Comparison of ENCODE assay signal across 12 cellular contexts in the genomic region with DNA sequence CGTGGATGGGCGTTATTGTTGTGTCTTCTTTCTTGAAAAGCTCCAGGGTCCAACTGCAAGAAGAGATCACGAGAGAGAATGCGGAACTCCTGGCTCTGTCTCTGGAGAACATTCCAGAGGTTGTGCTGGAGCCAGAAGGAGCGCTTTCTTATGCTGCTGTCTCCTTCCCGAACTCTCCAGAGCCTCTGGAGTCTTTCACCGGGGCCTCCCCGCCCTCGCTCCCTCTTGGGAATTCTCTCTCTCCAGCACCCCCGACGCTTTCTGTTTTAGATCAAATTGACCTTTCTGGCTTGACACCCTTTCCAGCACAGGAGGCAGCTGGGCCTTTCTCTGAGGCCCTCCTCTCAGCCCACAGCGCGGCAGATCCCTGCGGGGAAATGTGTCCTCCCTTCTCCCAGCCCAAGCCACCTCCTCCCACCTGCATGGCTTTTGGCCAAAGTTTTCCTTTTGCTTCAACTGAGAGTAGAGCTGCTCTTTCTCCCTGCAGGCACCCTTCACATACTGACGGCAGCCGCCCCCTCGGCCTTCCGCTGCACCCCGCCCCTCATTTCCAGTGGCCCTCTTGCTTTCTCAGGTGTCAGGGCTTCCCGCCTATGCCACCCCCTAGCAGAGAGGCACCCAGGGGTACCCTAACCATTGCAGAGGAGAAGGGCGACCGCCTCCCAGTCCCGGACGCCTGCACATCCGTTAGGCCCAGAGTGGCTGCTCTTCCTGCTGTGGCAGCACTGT. TPM values are rescaled to one million over a fixed set of nuclear protein-coding genes. Genes with fewer than 3 reads are reported as not detected.
DNase-seq lines count a peak whose midpoint lies in the region; ATAC-seq and TF ChIP-seq lines count a peak whose summit lies in the region.
"Had no signal": no experiment of that assay in that cellular context is flagged by ENCODE, and none has a peak within 500 bp of the region (broad histone marks: within the 10 kb centered on the region; RNA-seq: fewer than 3 reads in every experiment).

No MANE protein-coding gene starts in this region.

- H3K4me3 ChIP-seq in GM23248: no peak overlapping the region
- H3K4me3 ChIP-seq in hepatocyte: no peak overlapping the region
- peak overlapping the region in 3 of 4 donors; percentile 6 to 11 (median 9) for H3K4me3 ChIP-seq in sigmoid colon
- H3K4me3 ChIP-seq in PC-9: no peak overlapping the region
- H3K4me3 ChIP-seq in aorta (ENCODE audit: low read length in 2 of 2): no peak overlapping the region
- H3K4me3 ChIP-seq: psoas muscle had no signal

- H3K36me3 ChIP-seq in GM23248 (ENCODE audit: low read depth) (no peaks in the 10 kb centered on the region), hepatocyte (replicated peaks; ENCODE audit: insufficient read depth, low read depth) (no peaks in the 10 kb centered on the region), sigmoid colon (no peaks in the 10 kb centered on the region), PC-9 (ENCODE audit: low read depth) (no peaks in the 10 kb centered on the region), aorta (ENCODE audit: control insufficient read depth in 1 of 2, insufficient read depth in 2 of 2, low read length in 1 of 2) (no peaks in the 10 kb centered on the region)

- no peak overlapping the region for H2AFZ ChIP-seq in GM23248
- no peak overlapping the region for H2AFZ ChIP-seq in hepatocyte
- H2AFZ ChIP-seq in PC-9: no peak overlapping the region

- no peak overlapping the region for H3K9ac ChIP-seq in GM23248

- peak overlapping the region; percentile 100 for H3K4me3 Mint-ChIP-seq in T-helper 17 cell
- H3K4me3 Mint-ChIP-seq: activated T-helper 1 cell treated with anti-CD3 and anti-CD28 coated beads, Interleukin-12 subunit alpha, Interleukin-12 subunit beta, Interleukin-2, Interleukin-4 antibody, amounts not matched to agents 30 ng/mL and 10 ng/mL and 1 ng/mL, durations not matched to agents 14 hours and 24 hours and 36 hours had no signal

- H4K20me1 ChIP-seq in GM23248 (ENCODE audit: insufficient read depth) (no peaks in the 10 kb centered on the region), hepatocyte (ENCODE audit: insufficient read depth, poor library complexity, severe bottlenecking) (no peaks in the 10 kb centered on the region), PC-9 (ENCODE audit: insufficient read depth) (no peaks in the 10 kb centered on the region)

- peaks cover 81% of the 10 kb centered on the region for H3K4me1 Mint-ChIP-seq in T-helper 17 cell

- H3K4me1 ChIP-seq in GM23248 (ENCODE audit: insufficient read depth) (no peaks in the 10 kb centered on the region), hepatocyte (ENCODE audit: insufficient read depth) (peaks cover 14% of the 10 kb centered on the region), sigmoid colon (peaks cover 0 to 50% (median 22%) of the 10 kb centered on the region in 4 donors), PC-9 (replicated peaks; ENCODE audit: insufficient read depth) (no peaks in the 10 kb centered on the region), aorta (ENCODE audit: control insufficient read depth in 1 of 2, insufficient read depth in 2 of 2, low read length in 2 of 2) (no peaks in the 10 kb centered on the region)
- H3K4me1 ChIP-seq: psoas muscle had no signal

- POLR2A ChIA-PET in PC-9 (lab: Charles Lee; ENCODE audit: unreplicated experiment): no interaction called here

- H3K79me2 ChIP-seq in GM23248 (ENCODE audit: insufficient read depth) (no peaks in the 10 kb centered on the region), hepatocyte (no peaks in the 10 kb centered on the region), PC-9 (ENCODE audit: low read depth) (no peaks in the 10 kb centered on the region)

- H3F3A ChIP-seq in GM23248 (ENCODE audit: insufficient read depth) (no peaks in the 10 kb centered on the region), PC-9 (ENCODE audit: insufficient read depth, low read depth) (no peaks in the 10 kb centered on the region)

- H3K9me2 ChIP-seq in GM23248 (ENCODE audit: insufficient read depth) (no peaks in the 10 kb centered on the region), hepatocyte (replicated peaks; ENCODE audit: insufficient read depth) (no peaks in the 10 kb centered on the region), PC-9 (ENCODE audit: insufficient read depth) (no peaks in the 10 kb centered on the region)

- H3K4me2 ChIP-seq in GM23248 (ENCODE audit: unreplicated experiment) (no peak overlapping the region), hepatocyte (peak overlapping the region; percentile 52), PC-9 (no peak overlapping the region)

- intact Hi-C loops in sigmoid colon (cut with DNase I) (loop anchor here (5.0 kb wide), 1 partner anchor 119 kb away; a partner anchor contains a TSS), PC-9 (cut with micrococcal nuclease; ENCODE audit: unreplicated experiment) (no loop called here), aorta (cut with DNase I) (no loop called here)

- no TSS peak for BruUV-seq in PC-9 (replicated peaks; lab: Mats Ljungman, UMichigan)

- H3K27me3 ChIP-seq in GM23248 (replicated peaks; ENCODE audit: insufficient read depth) (no peaks in the 10 kb centered on the region), hepatocyte (no peaks in the 10 kb centered on the region), sigmoid colon (no peaks in the 10 kb centered on the region), PC-9 (ENCODE audit: insufficient read depth, low read depth) (peaks cover 82% of the 10 kb centered on the region), aorta (ENCODE audit: control insufficient read depth in 1 of 2, insufficient read depth in 2 of 2, low read length in 1 of 2) (no peaks in the 10 kb centered on the region)

- H3K9me3 ChIP-seq in GM23248 (ENCODE audit: low read depth): no peaks in the 10 kb centered on the region
- H3K9me3 ChIP-seq in T-helper 17 cell (ENCODE audit: control insufficient read depth, low read length, poor library complexity, severe bottlenecking): no peaks in the 10 kb centered on the region
- H3K9me3 ChIP-seq in hepatocyte (ENCODE audit: low read depth): no peaks in the 10 kb centered on the region
- no peaks in the 10 kb centered on the region for H3K9me3 ChIP-seq in sigmoid colon
- H3K9me3 ChIP-seq in PC-9 (ENCODE audit: insufficient read depth, low read depth): no peaks in the 10 kb centered on the region
- H3K9me3 ChIP-seq in aorta (ENCODE audit: control insufficient read depth, low read length): peaks cover 3% of the 10 kb centered on the region
- H3K9me3 ChIP-seq: psoas muscle had no signal

- in situ Hi-C loops in GM23248 (cut with MboI): no loop called here

- H3K36me3 Mint-ChIP-seq in T-helper 17 cell (ENCODE audit: low read depth): peaks cover 36% of the 10 kb centered on the region

- TF ChIP-seq CTCF in hepatocyte (IDR thresholded peaks at IDR 0.05; ENCODE audit: poor library complexity) (no peak), sigmoid colon (IDR thresholded peaks at IDR 0.05) (peak in 1 of 4 experiments; percentile 8), PC-9 (conservative IDR thresholded peaks at IDR 0.05) (no peak)

- peak overlapping the region; percentile 100 for H3K27ac Mint-ChIP-seq in T-helper 17 cell
- H3K27ac Mint-ChIP-seq: activated T-helper 1 cell treated with anti-CD3 and anti-CD28 coated beads, Interleukin-12 subunit alpha, Interleukin-12 subunit beta, Interleukin-2, Interleukin-4 antibody, amounts not matched to agents 30 ng/mL and 10 ng/mL and 1 ng/mL, durations not matched to agents 14 hours and 24 hours and 36 hours had no signal

- TF ChIP-seq POLR2A in sigmoid colon (IDR thresholded peaks at IDR 0.05): no peak

- CTCF ChIA-PET in PC-9 (lab: Charles Lee): no interaction called here

- ATAC-seq in T-helper 17 cell (no peak), HG03432 (IDR thresholded peaks at IDR 0.05; ENCODE audit: unreplicated experiment) (no peak), aorta (ENCODE audit: low FRiP score) (no peak)
- ATAC-seq: left lobe of liver, PC-3, psoas muscle had no signal

- DNase-seq in GM23248 (peak; percentile 16), T-helper 17 cell (no peak), hepatocyte (ENCODE audit: low spot score) (peak; percentile 52), sigmoid colon (peak; percentile 83), PC-9 (no peak), aorta (no peak)
- DNase-seq: PC-3, psoas muscle had no signal

- WGBS in GM23248 (ENCODE audit: low coverage in 1 of 2, low lambda C conversion rate in 2 of 2, missing lambda C conversion rate in 2 of 2), 2 experiments: 15 to 20% methylated on average over 23 to 25 of the region's 25 CpGs
- 67% methylated on average over 25 of the region's 25 CpGs for WGBS in hepatocyte (ENCODE audit: low lambda C conversion rate, missing lambda C conversion rate)
- WGBS in sigmoid colon, 2 donors: 63 to 75% methylated on average over 25 of the region's 25 CpGs
- WGBS in aorta, 2 donors: 25 to 37% methylated on average over 25 of the region's 25 CpGs

- H3K27me3 Mint-ChIP-seq in T-helper 17 cell: no peaks in the 10 kb centered on the region

- H3K27ac ChIP-seq in GM23248 (no peak overlapping the region), hepatocyte (no peak overlapping the region), sigmoid colon (peak overlapping the region; percentile 37 to 83 (median 72)), PC-9 (no peak overlapping the region), aorta (ENCODE audit: low read depth in 1 of 2, low read length in 2 of 2) (no peak overlapping the region)
- H3K27ac ChIP-seq: psoas muscle had no signal

- TF ChIP-seq EP300 in sigmoid colon (IDR thresholded peaks at IDR 0.05): peak in 2 of 4 donors; percentile 26 to 78

RNA-seq across cellular contexts. Expression of a gene that starts 6.6 kb away (rescaled TPM):
- not detected in 2 replicates for total RNA-seq in GM23248 (2014; rRNA removed; shearing (Covaris generic))
- polyA plus RNA-seq in GM23248 (2016; fragmentation: Nextera tagmentation; extraction: Ambion mirVana) (not detected in 2 replicates), hepatocyte (0.70 and 1.7 TPM in 2 replicates), sigmoid colon (1 to 10 TPM in 1 of 3 donors, under 1 TPM in 1, not detected in 1; 0.46 to 7.7 TPM), aorta (not detected)
- total RNA-seq in T-helper 17 cell (10 to 100 TPM; 57.4 to 60.5 TPM), hepatocyte (2.0 and 2.6 TPM in 2 replicates), sigmoid colon (not detected), PC-9 (2021) (not detected in 2 replicates), aorta (under 1 TPM in 1 of 2 donors, not detected in 1; 0.54 TPM)
- total RNA-seq: activated T-helper 1 cell treated with anti-CD3 and anti-CD28 coated beads, Interleukin-12 subunit alpha, Interleukin-12 subunit beta, Interleukin-2, Interleukin-4 antibody, amounts not matched to agents 30 ng/mL and 10 ng/mL and 1 ng/mL, durations not matched to agents 14 hours and 24 hours and 36 hours; left lobe of liver; PC-3; psoas muscle; ureter had no signal

RNA-seq across cellular contexts. Expression of a gene that starts 41.5 kb away (rescaled TPM):
- total RNA-seq in GM23248 (2014; rRNA removed; shearing (Covaris generic)): not detected in 2 replicates
- polyA plus RNA-seq in GM23248 (2016; fragmentation: Nextera tagmentation; extraction: Ambion mirVana) (not detected in 2 replicates), hepatocyte (not detected in 2 replicates), sigmoid colon (under 1 TPM in 1 of 3 donors, not detected in 2; 0.28 TPM), aorta (not detected)
- total RNA-seq in T-helper 17 cell (not detected), hepatocyte (not detected in 2 replicates), sigmoid colon (not detected), PC-9 (2021) (not detected in 2 replicates), aorta (not detected)
- total RNA-seq: activated T-helper 1 cell treated with anti-CD3 and anti-CD28 coated beads, Interleukin-12 subunit alpha, Interleukin-12 subunit beta, Interleukin-2, Interleukin-4 antibody, amounts not matched to agents 30 ng/mL and 10 ng/mL and 1 ng/mL, durations not matched to agents 14 hours and 24 hours and 36 hours; left lobe of liver; PC-3; psoas muscle; ureter had no signal
- polyA plus RNA-seq: psoas muscle had no signal

Comparison
In these comparisons a context has a peak if more than half of its experiments do, and no peak if none do; other contexts are left out.
1. DNase-seq: peak in GM23248 (single experiment), hepatocyte (single experiment) and sigmoid colon (single experiment); none in T-helper 17 cell (0 of 3), PC-9 (0 of 2) and aorta (0 of 2).
2. H3K27ac ChIP-seq: peak in sigmoid colon (4 of 4); none in GM23248 (single experiment), hepatocyte (single experiment), PC-9 (single experiment) and aorta (0 of 2).
3. H3K4me3 ChIP-seq: peak in sigmoid colon (3 of 4); none in GM23248 (single experiment), hepatocyte (single experiment), PC-9 (single experiment) and aorta (0 of 2).
4. RNA of a gene that starts 6.6 kb away (total RNA-seq): 57.4 to 60.5 TPM in T-helper 17 cell; 2.0 to 2.6 TPM in hepatocyte, 0.54 TPM in aorta, not detected in PC-9, not detected in GM23248 and not detected in sigmoid colon; every median in the first group is over 10 times any median in the second.